ENCODE assay signal across 21 cellular contexts in genomic region chr2:159270744-159271379, GRCh38. TPM values are rescaled to one million over a fixed set of nuclear protein-coding genes. Genes with fewer than 3 reads are reported as not detected.
A peak's percentile ranks its signal among the peaks of the same experiment; 100 is the strongest.
DNase-seq lines count a peak whose midpoint lies in the region; ATAC-seq, FAIRE-seq and TF ChIP-seq lines count a peak whose summit lies in the region.
"Had no signal": no experiment of that assay in that cellular context is flagged by ENCODE, and none has a peak within 500 bp of the region (broad histone marks: within the 10 kb centered on the region; RNA-seq: fewer than 3 reads in every experiment).

No MANE protein-coding gene starts in this region.

- H3K4me1 ChIP-seq in K562 (replicated peaks in 1 of 2; ENCODE audit: control insufficient read depth in 2 of 2, insufficient read depth in 2 of 2, low read length in 2 of 2), result peaks cover 4 to 6% of the 10 kb centered on the region in 2 experiments; a peak in 3 of 5 replicates
- peaks cover 2 to 8% of the 10 kb centered on the region in 2 experiments for H3K4me1 ChIP-seq in trophoblast cell (ENCODE audit: control insufficient read depth in 1 of 2, insufficient read depth in 2 of 2, low read length in 2 of 2)
- H3K4me1 ChIP-seq: A549; BE2C; BLaER1 treated with 17β-estradiol and CSF1 and Interleukin-3, amounts not matched to agents 10 nM and 100 nM had no signal

- peak; percentile 57 for FAIRE-seq in K562 (lab: Jason Lieb, UNC)
- FAIRE-seq: A549, D721Med, GM12878 had no signal

- POLR2A ChIA-PET in K562 (lab: Yijun Ruan, JAX), result interaction anchor here (0.9 to 2.0 kb wide), 2 partner anchors 10 to 219 kb away, joined by 3 to 5 read pairs; no protein-coding TSS in a partner anchor

- H4K12ac ChIP-seq in trophoblast cell (ENCODE audit: low read depth, low read length), result no peak overlapping the region

- H3K4ac ChIP-seq in trophoblast cell (ENCODE audit: low read depth, low read length), result no peak overlapping the region

- no peak overlapping the region for H2BK120ac ChIP-seq in trophoblast cell (ENCODE audit: insufficient read depth, low read length, poor library complexity)

- H3K23ac ChIP-seq in trophoblast cell (ENCODE audit: low read length), result no peak overlapping the region

- no peaks in the 10 kb centered on the region for H3K9me1 ChIP-seq in K562 (ENCODE audit: control insufficient read depth, insufficient read depth, low read length)

- no peaks in the 10 kb centered on the region for H3K79me2 ChIP-seq in K562 (ENCODE audit: control insufficient read depth, insufficient read depth, low read length)
- H3K79me2 ChIP-seq in trophoblast cell (ENCODE audit: control insufficient read depth, insufficient read depth, low read length, poor library complexity), result no peaks in the 10 kb centered on the region

- H3K9ac ChIP-seq in K562 (ENCODE audit: insufficient read depth in 1 of 2, low read depth in 2 of 2, low read length in 2 of 2) (no peak overlapping the region), trophoblast cell (ENCODE audit: low read length) (no peak overlapping the region)
- H3K9ac ChIP-seq: BLaER1 treated with 17β-estradiol and CSF1 and Interleukin-3, amounts not matched to agents 10 nM and 100 nM had no signal

- in situ Hi-C loops in K562 (cut with MboI), result no loop called here

- H3K27ac ChIP-seq in K562 (ENCODE audit: extremely low read depth, low read depth, low read length), result 0 out of 3 replicates have a peak overlapping the region, but pooled peaks have one; percentile 14
- peak overlapping the region; percentile 96 for H3K27ac ChIP-seq in trophoblast cell (ENCODE audit: low read depth, low read length)
- H3K27ac ChIP-seq: A549; BLaER1 treated with 17β-estradiol and CSF1 and Interleukin-3, amounts not matched to agents 10 nM and 100 nM had no signal

- CTCF ChIA-PET in K562 (lab: Yijun Ruan, JAX; ENCODE audit: low intra/inter-chr PET ratio), result no interaction called here

- WGBS in K562 (ENCODE audit: insufficient coverage, low coverage, missing lambda C conversion rate), result 67% methylated on average over 4 of the region's 4 CpGs
- no CpG with 5 or more reads among the region's 4 CpGs for WGBS in trophoblast cell (ENCODE audit: extremely low coverage, insufficient coverage, insufficient read length)

- H4K8ac ChIP-seq in trophoblast cell (ENCODE audit: low read depth, low read length), result no peak overlapping the region

- H4K91ac ChIP-seq in trophoblast cell (ENCODE audit: low read depth, low read length), result no peak overlapping the region

- peaks cover 18% of the 10 kb centered on the region; the same call in 1 of the 3 replicates for H3K36me3 ChIP-seq in K562 (ENCODE audit: control insufficient read depth, insufficient read depth, low read length)
- H3K36me3 ChIP-seq in trophoblast cell (ENCODE audit: control insufficient read depth in 1 of 2, insufficient read depth in 2 of 2, low read length in 2 of 2), result peaks cover 0 to 2% of the 10 kb centered on the region in 2 experiments
- H3K36me3 ChIP-seq: BE2C had no signal

- peaks cover 15% of the 10 kb centered on the region for H3K79me1 ChIP-seq in trophoblast cell (ENCODE audit: low read length)

- no peak overlapping the region for H2BK12ac ChIP-seq in trophoblast cell (ENCODE audit: low read length)

- H3K27me3 ChIP-seq in K562 (ENCODE audit: control insufficient read depth in 2 of 2, insufficient read depth in 2 of 2, low read length in 2 of 2) (no peaks in the 10 kb centered on the region), trophoblast cell (ENCODE audit: insufficient read depth, low read length) (no peaks in the 10 kb centered on the region)
- H3K27me3 ChIP-seq: BE2C; BLaER1 treated with 17β-estradiol and CSF1 and Interleukin-3, amounts not matched to agents 10 nM and 100 nM had no signal

- intact Hi-C loops in K562 (cut with micrococcal nuclease), result no loop called here

- H3K9me3 ChIP-seq in K562 (replicated peaks; ENCODE audit: control insufficient read depth, insufficient read depth, low read depth, low read length), result no peaks in the 10 kb centered on the region
- H3K9me3 ChIP-seq in trophoblast cell (ENCODE audit: insufficient read depth, low read depth, low read length), result no peaks in the 10 kb centered on the region
- H3K9me3 ChIP-seq: A549, BE2C, HAP-1 had no signal

- TF ChIP-seq POLR2A in K562 (conservative IDR thresholded peaks at IDR 0.05), result no peak
- no peak for TF ChIP-seq POLR2A in erythroblast (IDR thresholded peaks at IDR 0.05; ENCODE audit: low read length)

- no peak overlapping the region for H3K14ac ChIP-seq in trophoblast cell (ENCODE audit: low read length)

- no peak for TF ChIP-seq EP300 in K562 (IDR thresholded peaks at IDR 0.05; ENCODE audit: low read length)

- H2BK5ac ChIP-seq in trophoblast cell (ENCODE audit: low read depth, low read length, poor library complexity), result no peak overlapping the region

- H3K4me2 ChIP-seq in K562 (ENCODE audit: insufficient read depth, low read length) (no peak overlapping the region), trophoblast cell (ENCODE audit: low read length) (no peak overlapping the region)
- H3K4me2 ChIP-seq: A549; BLaER1 treated with 17β-estradiol and CSF1 and Interleukin-3, amounts not matched to agents 10 nM and 100 nM had no signal

- no peak overlapping the region for H2AK5ac ChIP-seq in trophoblast cell (ENCODE audit: low read length)

- no TSS peak for BruUV-seq in K562 (replicated peaks; lab: Mats Ljungman, UMichigan)

- no peak for TF ChIP-seq CTCF in K562 (IDR thresholded peaks at IDR 0.05 in 2 of 3, conservative IDR thresholded peaks at IDR 0.05 in 1 of 3; ENCODE audit: insufficient read depth in 2 of 3, low read depth in 1 of 3, low read length in 3 of 3)

- H3K4me3 ChIP-seq in K562 (no peak overlapping the region), trophoblast cell (ENCODE audit: low read depth, low read length) (no peak overlapping the region)
- H3K4me3 ChIP-seq: A549; BLaER1 treated with 17β-estradiol and CSF1 and Interleukin-3, amounts not matched to agents 10 nM and 100 nM; GM12878; HAP-1 had no signal

- DNase-seq in K562 (ENCODE audit: extremely low read depth in 1 of 4, low spot score in 3 of 4) (peak in 1 of 4 experiments; percentile 26), erythroblast (lab: John Stamatoyannopoulos, UW) (peak; percentile 28 to 42), trophoblast cell (peak in 1 of 2 donors; percentile 52), Kasumi-1 (lab: John Stamatoyannopoulos, UW) (no peak)
- DNase-seq: 8988T; ACHN; AML-193; BE2C; CD4-positive, alpha-beta T cell; DMS 273 treated with DMSO at 0.1 percent for 48 hours; DMS79; EL; GDM1; GOT3 had no signal

- H2AFZ ChIP-seq in K562 (ENCODE audit: low read depth, low read length), result no peak overlapping the region
- no peak overlapping the region for H2AFZ ChIP-seq in trophoblast cell (ENCODE audit: insufficient read depth, low read length, poor library complexity)

- no peak for TF ChIP-seq RAD21 in K562 (CRISPR knock-in tag; conservative IDR thresholded peaks at IDR 0.05 in 1 of 2, IDR thresholded peaks at IDR 0.05 in 1 of 2)

- no peak overlapping the region for H3K18ac ChIP-seq in trophoblast cell (ENCODE audit: low read length)

- no peaks in the 10 kb centered on the region for H4K20me1 ChIP-seq in K562 (replicated peaks; ENCODE audit: control insufficient read depth, insufficient read depth, low read length)
- H4K20me1 ChIP-seq: BLaER1 treated with 17β-estradiol and CSF1 and Interleukin-3, amounts not matched to agents 10 nM and 100 nM had no signal

- ATAC-seq in K562 (peak; percentile 38), GM21526 (IDR thresholded peaks at IDR 0.05; ENCODE audit: low FRiP score, unreplicated experiment) (no peak), GM18867 (IDR thresholded peaks at IDR 0.05; ENCODE audit: unreplicated experiment) (no peak)
- ATAC-seq: A549, GM12878 had no signal

TF ChIP-seq in K562, 482 proteins besides CTCF, POLR2A, EP300 and RAD21 (continues in another document):
- TF ChIP-seq ZFX (CRISPR knock-in tag; IDR thresholded peaks at IDR 0.05), result no peak

RNA-seq across cellular contexts. Expression of gene WDSUB1, which starts 15.6 kb away (rescaled TPM):
- total RNA-seq in K562 (2011; cell fraction: chromatin; rRNA removed; ENCODE audit: low replicate concordance), result 19.6 and 26.3 TPM in 2 replicates
- 7.2 and 12.6 TPM in 2 replicates for total RNA-seq in K562 (2011; cell fraction: nucleolus; rRNA removed)
- 10.6 and 11.9 TPM in 2 replicates for total RNA-seq in K562 (2011; cell fraction: nucleoplasm; rRNA removed)
- total RNA-seq in K562 (2014; rRNA removed) (7.7 and 9.0 TPM in 2 replicates), K562 (2014; rRNA removed; fragmentation: Illumina TruSeq; extraction: Trizol) (13.7 TPM in 2 replicates), K562 (2015; rRNA removed; fragmentation: Illumina TruSeq; extraction: Trizol) (11.2 and 12.3 TPM in 2 replicates), K562 (2021) (10.0 and 10.9 TPM in 2 replicates)
- polyA plus RNA-seq in K562 (2011; rRNA removed) (9.4 and 10.0 TPM in 2 replicates), K562 (2014; fragmentation: Illumina TruSeq; extraction: Trizol) (10.0 and 11.1 TPM in 2 replicates), K562 (2014; fragmentation: Nextera tagmentation; extraction: Ambion mirVana) (1 to 10 TPM; 5.2 to 6.3 TPM), K562 (2014; rRNA removed) (8.5 and 12.3 TPM in 2 replicates)
- 4.2 and 6.7 TPM in 2 replicates for polyA plus RNA-seq in K562 (2011; cell fraction: cytosol; rRNA removed)
- 12.5 and 14.2 TPM in 2 replicates for polyA plus RNA-seq in K562 (2011; cell fraction: nucleus; rRNA removed)
- polyA plus RNA-seq in K562 (2012), result 10.9 and 18.0 TPM in 2 replicates
- 16.4 and 18.0 TPM in 2 replicates for polyA minus RNA-seq in K562 (2011; rRNA and poly(A)+ RNA removed)
- 8.0 and 8.3 TPM in 2 replicates for polyA minus RNA-seq in K562 (2011; cell fraction: cytosol; rRNA and poly(A)+ RNA removed)
- polyA minus RNA-seq in K562 (2011; cell fraction: nucleus; rRNA and poly(A)+ RNA removed), result 11.3 and 18.9 TPM in 2 replicates
- 6.6 and 6.9 TPM in 2 replicates for polyA plus RNA-seq in trophoblast cell (2013)

Comparison
In these comparisons a context has a peak if more than half of its experiments do, and no peak if none do; other contexts are left out.
1. DNase-seq: peak in erythroblast (2 of 2); none in Kasumi-1 (0 of 2).